In the genomic region with DNA sequence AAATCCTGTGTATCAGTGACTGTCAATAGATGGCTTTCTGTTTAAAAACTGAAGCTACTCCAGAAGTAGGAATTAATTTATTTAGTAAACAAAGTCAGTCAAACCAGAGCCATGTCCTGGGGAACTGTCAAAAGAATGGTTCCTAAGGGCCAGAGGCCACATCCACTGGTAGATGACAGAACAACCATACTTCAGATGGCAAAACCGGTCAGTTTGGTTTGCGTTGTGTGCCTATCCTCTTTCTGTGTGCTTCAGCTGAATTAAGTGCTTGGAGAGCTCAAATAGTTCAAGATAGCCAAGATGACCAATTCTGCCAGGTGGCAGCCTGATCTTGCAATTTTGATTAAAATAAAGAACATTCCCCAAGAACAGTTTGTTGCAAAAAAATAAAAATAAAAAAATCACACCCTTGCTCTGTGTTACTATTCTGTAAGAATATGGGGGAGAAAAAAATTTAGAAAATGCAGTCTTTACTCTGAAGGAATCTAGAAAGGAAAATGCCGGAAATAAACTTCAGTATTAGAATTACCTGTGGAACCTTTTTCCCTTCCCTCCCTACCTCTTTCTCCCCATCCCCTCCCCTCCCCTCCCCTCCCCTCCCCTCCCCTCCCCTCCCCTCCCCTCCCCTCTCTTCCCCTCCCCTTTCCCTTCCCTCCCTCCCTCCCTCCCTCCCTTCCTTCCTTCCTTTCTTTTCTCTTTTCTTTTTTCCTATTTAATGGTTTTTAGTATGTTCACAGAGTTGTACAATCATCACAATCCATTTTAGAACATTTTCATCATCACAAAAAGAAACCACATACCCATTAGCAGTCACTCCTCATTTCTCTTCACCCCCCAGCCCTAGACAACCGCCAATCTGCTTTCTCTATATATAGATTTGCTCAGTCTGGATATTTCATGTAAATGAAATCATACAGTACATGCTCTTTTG, we compare ENCODE assay signal across 1 cellular context.
TF ChIP-seq lines count a peak whose summit lies in the region.

No MANE protein-coding gene starts in this region.

TF ChIP-seq in SK-N-SH treated with all-trans-retinoic acid at 6 μM for 48 hours, 23 proteins besides CTCF, POLR2A, EP300 and RAD21 (continued from another document):
- TF ChIP-seq, protein P1, sequence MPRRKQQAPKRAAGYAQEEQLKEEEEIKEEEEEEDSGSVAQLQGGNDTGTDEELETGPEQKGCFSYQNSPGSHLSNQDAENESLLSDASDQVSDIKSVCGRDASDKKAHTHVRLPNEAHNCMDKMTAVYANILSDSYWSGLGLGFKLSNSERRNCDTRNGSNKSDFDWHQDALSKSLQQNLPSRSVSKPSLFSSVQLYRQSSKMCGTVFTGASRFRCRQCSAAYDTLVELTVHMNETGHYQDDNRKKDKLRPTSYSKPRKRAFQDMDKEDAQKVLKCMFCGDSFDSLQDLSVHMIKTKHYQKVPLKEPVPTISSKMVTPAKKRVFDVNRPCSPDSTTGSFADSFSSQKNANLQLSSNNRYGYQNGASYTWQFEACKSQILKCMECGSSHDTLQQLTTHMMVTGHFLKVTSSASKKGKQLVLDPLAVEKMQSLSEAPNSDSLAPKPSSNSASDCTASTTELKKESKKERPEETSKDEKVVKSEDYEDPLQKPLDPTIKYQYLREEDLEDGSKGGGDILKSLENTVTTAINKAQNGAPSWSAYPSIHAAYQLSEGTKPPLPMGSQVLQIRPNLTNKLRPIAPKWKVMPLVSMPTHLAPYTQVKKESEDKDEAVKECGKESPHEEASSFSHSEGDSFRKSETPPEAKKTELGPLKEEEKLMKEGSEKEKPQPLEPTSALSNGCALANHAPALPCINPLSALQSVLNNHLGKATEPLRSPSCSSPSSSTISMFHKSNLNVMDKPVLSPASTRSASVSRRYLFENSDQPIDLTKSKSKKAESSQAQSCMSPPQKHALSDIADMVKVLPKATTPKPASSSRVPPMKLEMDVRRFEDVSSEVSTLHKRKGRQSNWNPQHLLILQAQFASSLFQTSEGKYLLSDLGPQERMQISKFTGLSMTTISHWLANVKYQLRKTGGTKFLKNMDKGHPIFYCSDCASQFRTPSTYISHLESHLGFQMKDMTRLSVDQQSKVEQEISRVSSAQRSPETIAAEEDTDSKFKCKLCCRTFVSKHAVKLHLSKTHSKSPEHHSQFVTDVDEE (CRISPR knock-in tag; IDR thresholded peaks at IDR 0.05) = no peak
- TF ChIP-seq PPARA (CRISPR knock-in tag; IDR thresholded peaks at IDR 0.05; ENCODE audit: borderline replicate concordance) (no peak), RARB (CRISPR knock-in tag; IDR thresholded peaks at IDR 0.05) (no peak), BACH2 (CRISPR knock-in tag; IDR thresholded peaks at IDR 0.05; ENCODE audit: borderline replicate concordance) (no peak), TOX (CRISPR knock-in tag; IDR thresholded peaks at IDR 0.05; ENCODE audit: borderline replicate concordance) (no peak), OSR1 (CRISPR knock-in tag; IDR thresholded peaks at IDR 0.05) (no peak), GLIS3 (CRISPR knock-in tag; IDR thresholded peaks at IDR 0.05) (no peak), ZNF8 (CRISPR knock-in tag; IDR thresholded peaks at IDR 0.05) (no peak), ZFP3 (CRISPR knock-in tag; IDR thresholded peaks at IDR 0.05) (no peak), CSDC2 (CRISPR knock-in tag; IDR thresholded peaks at IDR 0.05) (no peak)
- TF ChIP-seq, protein P2, sequence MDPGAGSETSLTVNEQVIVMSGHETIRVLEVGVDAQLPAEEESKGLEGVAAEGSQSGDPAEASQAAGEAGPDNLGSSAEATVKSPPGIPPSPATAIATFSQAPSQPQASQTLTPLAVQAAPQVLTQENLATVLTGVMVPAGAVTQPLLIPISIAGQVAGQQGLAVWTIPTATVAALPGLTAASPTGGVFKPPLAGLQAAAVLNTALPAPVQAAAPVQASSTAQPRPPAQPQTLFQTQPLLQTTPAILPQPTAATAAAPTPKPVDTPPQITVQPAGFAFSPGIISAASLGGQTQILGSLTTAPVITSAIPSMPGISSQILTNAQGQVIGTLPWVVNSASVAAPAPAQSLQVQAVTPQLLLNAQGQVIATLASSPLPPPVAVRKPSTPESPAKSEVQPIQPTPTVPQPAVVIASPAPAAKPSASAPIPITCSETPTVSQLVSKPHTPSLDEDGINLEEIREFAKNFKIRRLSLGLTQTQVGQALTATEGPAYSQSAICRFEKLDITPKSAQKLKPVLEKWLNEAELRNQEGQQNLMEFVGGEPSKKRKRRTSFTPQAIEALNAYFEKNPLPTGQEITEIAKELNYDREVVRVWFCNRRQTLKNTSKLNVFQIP (CRISPR knock-in tag; IDR thresholded peaks at IDR 0.05; ENCODE audit: borderline replicate concordance, low read depth) = no peak
- TF ChIP-seq, protein P3, sequence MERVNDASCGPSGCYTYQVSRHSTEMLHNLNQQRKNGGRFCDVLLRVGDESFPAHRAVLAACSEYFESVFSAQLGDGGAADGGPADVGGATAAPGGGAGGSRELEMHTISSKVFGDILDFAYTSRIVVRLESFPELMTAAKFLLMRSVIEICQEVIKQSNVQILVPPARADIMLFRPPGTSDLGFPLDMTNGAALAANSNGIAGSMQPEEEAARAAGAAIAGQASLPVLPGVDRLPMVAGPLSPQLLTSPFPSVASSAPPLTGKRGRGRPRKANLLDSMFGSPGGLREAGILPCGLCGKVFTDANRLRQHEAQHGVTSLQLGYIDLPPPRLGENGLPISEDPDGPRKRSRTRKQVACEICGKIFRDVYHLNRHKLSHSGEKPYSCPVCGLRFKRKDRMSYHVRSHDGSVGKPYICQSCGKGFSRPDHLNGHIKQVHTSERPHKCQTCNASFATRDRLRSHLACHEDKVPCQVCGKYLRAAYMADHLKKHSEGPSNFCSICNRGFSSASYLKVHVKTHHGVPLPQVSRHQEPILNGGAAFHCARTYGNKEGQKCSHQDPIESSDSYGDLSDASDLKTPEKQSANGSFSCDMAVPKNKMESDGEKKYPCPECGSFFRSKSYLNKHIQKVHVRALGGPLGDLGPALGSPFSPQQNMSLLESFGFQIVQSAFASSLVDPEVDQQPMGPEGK (CRISPR knock-in tag; IDR thresholded peaks at IDR 0.05; ENCODE audit: borderline replicate concordance) = no peak
